In the genomic region with DNA sequence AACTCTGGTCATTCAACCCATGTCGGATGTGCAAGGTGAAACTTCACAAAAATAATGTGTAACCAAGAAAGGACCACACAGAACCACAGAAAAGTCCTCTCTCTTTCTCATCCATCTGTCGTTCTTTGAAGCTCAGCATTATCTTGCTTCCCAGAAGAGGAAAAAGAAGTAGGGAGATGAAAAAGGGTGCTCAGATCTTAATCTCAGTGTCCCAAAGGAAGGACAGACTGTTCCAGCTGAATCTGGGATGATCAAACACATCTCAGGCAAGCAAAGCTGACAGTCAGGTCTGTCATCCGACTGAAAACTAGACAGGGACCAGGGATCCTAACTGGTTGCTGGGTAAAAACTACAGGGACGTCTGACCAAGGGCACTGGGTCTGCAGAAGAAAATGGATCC, we compare ENCODE assay signal across 2 cellular contexts.
TF ChIP-seq lines count a peak whose summit lies in the region.

No MANE protein-coding gene starts in this region.

TF ChIP-seq in GM23338, 12 proteins besides CTCF, POLR2A, EP300 and RAD21 (continues in another document):
- TF ChIP-seq, protein P1, sequence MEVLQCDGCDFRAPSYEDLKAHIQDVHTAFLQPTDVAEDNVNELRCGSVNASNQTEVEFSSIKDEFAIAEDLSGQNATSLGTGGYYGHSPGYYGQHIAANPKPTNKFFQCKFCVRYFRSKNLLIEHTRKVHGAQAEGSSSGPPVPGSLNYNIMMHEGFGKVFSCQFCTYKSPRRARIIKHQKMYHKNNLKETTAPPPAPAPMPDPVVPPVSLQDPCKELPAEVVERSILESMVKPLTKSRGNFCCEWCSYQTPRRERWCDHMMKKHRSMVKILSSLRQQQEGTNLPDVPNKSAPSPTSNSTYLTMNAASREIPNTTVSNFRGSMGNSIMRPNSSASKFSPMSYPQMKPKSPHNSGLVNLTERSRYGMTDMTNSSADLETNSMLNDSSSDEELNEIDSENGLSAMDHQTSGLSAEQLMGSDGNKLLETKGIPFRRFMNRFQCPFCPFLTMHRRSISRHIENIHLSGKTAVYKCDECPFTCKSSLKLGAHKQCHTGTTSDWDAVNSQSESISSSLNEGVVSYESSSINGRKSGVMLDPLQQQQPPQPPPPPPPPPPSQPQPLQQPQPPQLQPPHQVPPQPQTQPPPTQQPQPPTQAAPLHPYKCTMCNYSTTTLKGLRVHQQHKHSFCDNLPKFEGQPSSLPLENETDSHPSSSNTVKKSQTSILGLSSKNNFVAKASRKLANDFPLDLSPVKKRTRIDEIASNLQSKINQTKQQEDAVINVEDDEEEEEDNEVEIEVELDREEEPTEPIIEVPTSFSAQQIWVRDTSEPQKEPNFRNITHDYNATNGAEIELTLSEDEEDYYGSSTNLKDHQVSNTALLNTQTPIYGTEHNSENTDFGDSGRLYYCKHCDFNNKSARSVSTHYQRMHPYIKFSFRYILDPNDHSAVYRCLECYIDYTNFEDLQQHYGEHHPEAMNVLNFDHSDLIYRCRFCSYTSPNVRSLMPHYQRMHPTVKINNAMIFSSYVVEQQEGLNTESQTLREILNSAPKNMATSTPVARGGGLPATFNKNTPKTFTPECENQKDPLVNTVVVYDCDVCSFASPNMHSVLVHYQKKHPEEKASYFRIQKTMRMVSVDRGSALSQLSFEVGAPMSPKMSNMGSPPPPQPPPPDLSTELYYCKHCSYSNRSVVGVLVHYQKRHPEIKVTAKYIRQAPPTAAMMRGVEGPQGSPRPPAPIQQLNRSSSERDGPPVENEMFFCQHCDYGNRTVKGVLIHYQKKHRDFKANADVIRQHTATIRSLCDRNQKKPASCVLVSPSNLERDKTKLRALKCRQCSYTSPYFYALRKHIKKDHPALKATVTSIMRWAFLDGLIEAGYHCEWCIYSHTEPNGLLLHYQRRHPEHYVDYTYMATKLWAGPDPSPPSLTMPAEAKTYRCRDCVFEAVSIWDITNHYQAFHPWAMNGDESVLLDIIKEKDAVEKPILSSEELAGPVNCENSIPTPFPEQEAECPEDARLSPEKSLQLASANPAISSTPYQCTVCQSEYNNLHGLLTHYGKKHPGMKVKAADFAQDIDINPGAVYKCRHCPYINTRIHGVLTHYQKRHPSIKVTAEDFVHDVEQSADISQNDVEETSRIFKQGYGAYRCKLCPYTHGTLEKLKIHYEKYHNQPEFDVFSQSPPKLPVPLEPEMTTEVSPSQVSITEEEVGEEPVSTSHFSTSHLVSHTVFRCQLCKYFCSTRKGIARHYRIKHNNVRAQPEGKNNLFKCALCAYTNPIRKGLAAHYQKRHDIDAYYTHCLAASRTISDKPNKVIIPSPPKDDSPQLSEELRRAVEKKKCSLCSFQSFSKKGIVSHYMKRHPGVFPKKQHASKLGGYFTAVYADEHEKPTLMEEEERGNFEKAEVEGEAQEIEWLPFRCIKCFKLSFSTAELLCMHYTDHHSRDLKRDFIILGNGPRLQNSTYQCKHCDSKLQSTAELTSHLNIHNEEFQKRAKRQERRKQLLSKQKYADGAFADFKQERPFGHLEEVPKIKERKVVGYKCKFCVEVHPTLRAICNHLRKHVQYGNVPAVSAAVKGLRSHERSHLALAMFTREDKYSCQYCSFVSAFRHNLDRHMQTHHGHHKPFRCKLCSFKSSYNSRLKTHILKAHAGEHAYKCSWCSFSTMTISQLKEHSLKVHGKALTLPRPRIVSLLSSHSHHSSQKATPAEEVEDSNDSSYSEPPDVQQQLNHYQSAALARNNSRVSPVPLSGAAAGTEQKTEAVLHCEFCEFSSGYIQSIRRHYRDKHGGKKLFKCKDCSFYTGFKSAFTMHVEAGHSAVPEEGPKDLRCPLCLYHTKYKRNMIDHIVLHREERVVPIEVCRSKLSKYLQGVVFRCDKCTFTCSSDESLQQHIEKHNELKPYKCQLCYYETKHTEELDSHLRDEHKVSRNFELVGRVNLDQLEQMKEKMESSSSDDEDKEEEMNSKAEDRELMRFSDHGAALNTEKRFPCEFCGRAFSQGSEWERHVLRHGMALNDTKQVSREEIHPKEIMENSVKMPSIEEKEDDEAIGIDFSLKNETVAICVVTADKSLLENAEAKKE (CRISPR knock-in tag; IDR thresholded peaks at IDR 0.05): no peak
- TF ChIP-seq ETS1 (IDR thresholded peaks at IDR 0.05) (no peak), ZNF331 (CRISPR knock-in tag; IDR thresholded peaks at IDR 0.05; ENCODE audit: low read depth) (no peak), EZH2phosphoT487 (IDR thresholded peaks at IDR 0.05; ENCODE audit: unreplicated experiment) (no peak), REST (IDR thresholded peaks at IDR 0.05; ENCODE audit: unreplicated experiment) (no peak), STAT1 (IDR thresholded peaks at IDR 0.05; ENCODE audit: unreplicated experiment) (no peak), EZH2 (IDR thresholded peaks at IDR 0.05; ENCODE audit: low read depth, unreplicated experiment) (no peak), NANOG (IDR thresholded peaks at IDR 0.05; ENCODE audit: borderline replicate concordance) (no peak), CREB1 (CRISPR knock-in tag; IDR thresholded peaks at IDR 0.05; ENCODE audit: low read depth) (no peak), POLR2AphosphoS5 (IDR thresholded peaks at IDR 0.05; ENCODE audit: low read depth) (no peak)

TF ChIP-seq in WTC11, 78 proteins besides CTCF, POLR2A, EP300 and RAD21 (continued from another document):
- no peak for TF ChIP-seq SMAD4 (CRISPR knock-in tag; IDR thresholded peaks at IDR 0.05)
- no peak for TF ChIP-seq ZNF425 (CRISPR knock-in tag; conservative IDR thresholded peaks at IDR 0.05)
- no peak for TF ChIP-seq TEAD1 (CRISPR knock-in tag; IDR thresholded peaks at IDR 0.05)
- TF ChIP-seq SMAD3 (CRISPR knock-in tag; IDR thresholded peaks at IDR 0.05; ENCODE audit: borderline replicate concordance): no peak
